ENCODE assay signal across 1 cellular context in genomic region chr5:103519550-103519949, GRCh38.
TF ChIP-seq lines count a peak whose summit lies in the region.

No MANE protein-coding gene starts in this region.

TF ChIP-seq in IMR-90, 13 proteins besides CTCF, POLR2A, EP300 and RAD21 (continued from another document):
- no peak for TF ChIP-seq ELK1 (IDR thresholded peaks at IDR 0.05; ENCODE audit: borderline replicate concordance, low read depth, low read length)
- TF ChIP-seq FOS (IDR thresholded peaks at IDR 0.05; ENCODE audit: low read depth, low read length): no peak
- TF ChIP-seq SMC3 (IDR thresholded peaks at IDR 0.05; ENCODE audit: low read depth, low read length): no peak
- TF ChIP-seq USF2 (IDR thresholded peaks at IDR 0.05; ENCODE audit: low read depth, low read length): no peak
